8 cellular contexts compared by ENCODE assay signal in genomic region chr12:49622501-49623141, GRCh38. TPM values are rescaled to one million over a fixed set of nuclear protein-coding genes. Genes with fewer than 3 reads are reported as not detected.
A peak's percentile ranks its signal among the peaks of the same experiment; 100 is the strongest.
DNase-seq lines count a peak whose midpoint lies in the region; ATAC-seq and TF ChIP-seq lines count a peak whose summit lies in the region.

No MANE protein-coding gene starts in this region.

- no peaks in the 10 kb centered on the region for H3K36me3 ChIP-seq in SJSA1
- H3K36me3 ChIP-seq in ascending aorta: no peaks in the 10 kb centered on the region
- no peaks in the 10 kb centered on the region for H3K36me3 ChIP-seq in iPS-18a (ENCODE audit: control insufficient read depth, low read depth, low read length)
- no peaks in the 10 kb centered on the region for H3K36me3 ChIP-seq in spleen

- intact Hi-C loops in ascending aorta (cut with DNase I) (loop anchor here (1.0 to 10.0 kb wide), 4 partner anchors 54 to 1405 kb away; partner anchors contain the start of genes FMNL3, LARP4, MCRS1 and SLC11A2), spleen (cut with DNase I; ENCODE audit: low total_unique reads) (no loop called here)

- H3K9me3 ChIP-seq in SJSA1 (replicated peaks) (no peaks in the 10 kb centered on the region), ascending aorta (no peaks in the 10 kb centered on the region), iPS-18a (ENCODE audit: control insufficient read depth, low read depth, low read length) (no peaks in the 10 kb centered on the region), spleen (no peaks in the 10 kb centered on the region)

- peaks cover 22% of the 10 kb centered on the region for H3K4me1 ChIP-seq in SJSA1 (replicated peaks)
- peaks cover 6 to 11% of the 10 kb centered on the region in 2 donors for H3K4me1 ChIP-seq in ascending aorta
- H3K4me1 ChIP-seq in iPS-18a (ENCODE audit: control insufficient read depth, low read depth, low read length): no peaks in the 10 kb centered on the region
- peaks cover 12 to 34% (median 23%) of the 10 kb centered on the region in 6 donors for H3K4me1 ChIP-seq in spleen

- DNase-seq in AG20443 (ENCODE audit: low spot score) (peak; percentile 52), SJSA1 (ENCODE audit: low read depth in 1 of 2, low spot score in 2 of 2) (no peak), ascending aorta (ENCODE audit: low spot score in 2 of 2) (no peak), spleen (no peak), GDM1 (lab: John Stamatoyannopoulos, UW) (no peak)

- H3K27ac ChIP-seq in SJSA1 (no peak overlapping the region), ascending aorta (peak overlapping the region; percentile 89 to 96), iPS-18a (ENCODE audit: low read length) (peak overlapping the region; percentile 2), spleen (peak overlapping the region; percentile 49 to 87 (median 80))

- 0 to 2% (median 1%) methylated on average over 22 of the region's 22 CpGs for WGBS in spleen, 5 donors

- H3K9ac ChIP-seq in iPS-18a (ENCODE audit: low read length): peak overlapping the region; percentile 72

- TF ChIP-seq CTCF in ascending aorta (IDR thresholded peaks at IDR 0.05) (peak in 1 of 3 experiments; percentile 14), spleen (IDR thresholded peaks at IDR 0.05 in 8 of 11, conservative IDR thresholded peaks at IDR 0.05 in 3 of 11) (no peak)

- TF ChIP-seq POLR2A in spleen (IDR thresholded peaks at IDR 0.05): no peak

- peak; percentile 29 for ATAC-seq in GM19043 (IDR thresholded peaks at IDR 0.05; ENCODE audit: low read depth, unreplicated experiment)
- ATAC-seq in HG03342 (IDR thresholded peaks at IDR 0.05; ENCODE audit: unreplicated experiment): peak; percentile 28

- no peaks in the 10 kb centered on the region for H3K27me3 ChIP-seq in SJSA1 (replicated peaks)
- no peaks in the 10 kb centered on the region for H3K27me3 ChIP-seq in ascending aorta
- peaks cover 4% of the 10 kb centered on the region for H3K27me3 ChIP-seq in iPS-18a (ENCODE audit: control insufficient read depth, insufficient read depth, low read length)
- H3K27me3 ChIP-seq in spleen (replicated peaks in 1 of 7): peaks cover 0 to 9% (median 0%) of the 10 kb centered on the region in 7 donors

- H3K4me3 ChIP-seq in SJSA1 (peak overlapping the region; percentile 53), ascending aorta (peak overlapping the region; percentile 49 to 77), iPS-18a (ENCODE audit: low read length) (peak overlapping the region; percentile 84), spleen (peak overlapping the region; percentile 52 to 81 (median 60))

RNA-seq across cellular contexts. Expression of gene PRPF40B, which starts 0.7 kb away (rescaled TPM):
- total RNA-seq in SJSA1 (2014; rRNA removed; shearing (Covaris generic)): 2.3 and 6.5 TPM in 2 replicates
- total RNA-seq in ascending aorta (9.5 TPM), spleen (10 to 100 TPM in 6 of 7 donors, 1 to 10 TPM in 1; 8.0 to 28.3 (median 20.7) TPM)
- polyA plus RNA-seq in spleen: 10 to 100 TPM in 2 of 3 donors, 1 to 10 TPM in 1; 5.9 to 18.0 (median 13.7) TPM

RNA-seq across cellular contexts. Expression of gene FAM186B, which starts 17.2 kb away (rescaled TPM):
- total RNA-seq in SJSA1 (2014; rRNA removed; shearing (Covaris generic)): 0.06 and 0.18 TPM in 2 replicates
- not detected for total RNA-seq in ascending aorta
- total RNA-seq in spleen: under 1 TPM in 4 of 7 donors, not detected in 3; 0.27 to 0.67 (median 0.41) TPM
- polyA plus RNA-seq in spleen: under 1 TPM in 2 of 3 donors, not detected in 1; 0.08 to 0.10 TPM

RNA-seq across cellular contexts. Expression of gene MCRS1, which starts 54.7 kb away (rescaled TPM):
- total RNA-seq in SJSA1 (2014; rRNA removed; shearing (Covaris generic)): 73.6 and 79.5 TPM in 2 replicates
- 66.8 TPM for total RNA-seq in ascending aorta
- 10 to 100 TPM; 44.3 to 63.5 (median 54.2) TPM for total RNA-seq in spleen
- 10 to 100 TPM; 44.1 to 64.7 (median 61.1) TPM for polyA plus RNA-seq in spleen
